30 cellular contexts compared by ENCODE assay signal in genomic region chr3:185233328-185233727, GRCh38. TPM values are rescaled to one million over a fixed set of nuclear protein-coding genes. Genes with fewer than 3 reads are reported as not detected.
DNase-seq lines count a peak whose midpoint lies in the region; ATAC-seq, FAIRE-seq and TF ChIP-seq lines count a peak whose summit lies in the region.
"Had no signal": no experiment of that assay in that cellular context is flagged by ENCODE, and none has a peak within 500 bp of the region (broad histone marks: within the 10 kb centered on the region; RNA-seq: fewer than 3 reads in every experiment).

No MANE protein-coding gene starts in this region.

- ATAC-seq in K562, result no peak
- ATAC-seq in heart right ventricle, result no peak
- ATAC-seq: A549; CD8-positive, alpha-beta T cell had no signal

- no peak for TF ChIP-seq POLR2A in K562 (conservative IDR thresholded peaks at IDR 0.05)

- H3K79me2 ChIP-seq in K562 (ENCODE audit: control insufficient read depth, insufficient read depth, low read length), result no peaks in the 10 kb centered on the region

- CTCF ChIA-PET in K562 (lab: Yijun Ruan, JAX; ENCODE audit: low intra/inter-chr PET ratio), result no interaction called here

- H4K20me1 ChIP-seq in K562 (replicated peaks; ENCODE audit: control insufficient read depth, insufficient read depth, low read length), result no peaks in the 10 kb centered on the region
- H4K20me1 ChIP-seq: BLaER1; BLaER1 treated with 17β-estradiol and CSF1 and Interleukin-3, amounts not matched to agents 10 nM and 100 nM had no signal

- no peak overlapping the region for H3K9ac ChIP-seq in K562 (ENCODE audit: insufficient read depth in 1 of 2, low read depth in 2 of 2, low read length in 2 of 2)
- H3K9ac ChIP-seq: BLaER1; BLaER1 treated with 17β-estradiol and CSF1 and Interleukin-3, amounts not matched to agents 10 nM and 100 nM had no signal

- WGBS in K562 (ENCODE audit: insufficient coverage, low coverage, missing lambda C conversion rate), result 75% methylated on average over 2 of the region's 2 CpGs
- 96 to 99% methylated on average over 2 of the region's 2 CpGs for WGBS in heart right ventricle, 2 donors

- FAIRE-seq in A204.1 (lab: Jason Lieb, UNC) (peak; percentile 16), K562 (lab: Jason Lieb, UNC) (no peak)
- FAIRE-seq: A549, D721Med had no signal

- H3K36me3 ChIP-seq in K562 (ENCODE audit: control insufficient read depth, insufficient read depth, low read length), result 0 out of 3 replicates have a peak, but pooled peaks cover 3% of the 10 kb centered on the region
- peaks cover 0 to 52% (median 14%) of the 10 kb centered on the region in 9 donors for H3K36me3 ChIP-seq in heart right ventricle
- H3K36me3 ChIP-seq: BE2C; BLaER1; BLaER1 treated with 17β-estradiol and CSF1 and Interleukin-3, amounts not matched to agents 10 nM and 100 nM had no signal

- TF ChIP-seq EP300 in K562 (IDR thresholded peaks at IDR 0.05; ENCODE audit: low read length), result no peak

- peaks cover 3% of the 10 kb centered on the region; the same call in 1 of the 2 replicates for H3K9me3 ChIP-seq in K562 (replicated peaks; ENCODE audit: control insufficient read depth, insufficient read depth, low read depth, low read length)
- peaks cover 0 to 64% (median 27%) of the 10 kb centered on the region in 11 donors for H3K9me3 ChIP-seq in heart right ventricle
- H3K9me3 ChIP-seq: BE2C had no signal

- H2AFZ ChIP-seq in K562 (ENCODE audit: low read depth, low read length), result no peak overlapping the region

- POLR2A ChIA-PET in K562 (lab: Yijun Ruan, JAX), result no interaction called here

- in situ Hi-C loops in K562 (cut with MboI), result no loop called here

- H3K4me3 ChIP-seq in K562 (no peak overlapping the region), heart right ventricle (no peak overlapping the region)
- H3K4me3 ChIP-seq: A549; BLaER1; BLaER1 treated with 17β-estradiol and CSF1 and Interleukin-3, amounts not matched to agents 10 nM and 100 nM had no signal

- H3K4me2 ChIP-seq in K562 (ENCODE audit: insufficient read depth, low read length), result no peak overlapping the region
- H3K4me2 ChIP-seq: A549; BLaER1; BLaER1 treated with 17β-estradiol and CSF1 and Interleukin-3, amounts not matched to agents 10 nM and 100 nM had no signal

- H3K27me3 ChIP-seq in K562 (ENCODE audit: control insufficient read depth in 2 of 2, insufficient read depth in 2 of 2, low read length in 2 of 2) (no peaks in the 10 kb centered on the region), heart right ventricle (no peaks in the 10 kb centered on the region)
- H3K27me3 ChIP-seq: BE2C; BLaER1; BLaER1 treated with 17β-estradiol and CSF1 and Interleukin-3, amounts not matched to agents 10 nM and 100 nM had no signal

- TF ChIP-seq CTCF in K562 (IDR thresholded peaks at IDR 0.05 in 2 of 3, conservative IDR thresholded peaks at IDR 0.05 in 1 of 3; ENCODE audit: insufficient read depth in 2 of 3, low read depth in 1 of 3, low read length in 3 of 3) (no peak), heart right ventricle (IDR thresholded peaks at IDR 0.05) (no peak)

- no peaks in the 10 kb centered on the region for H3K9me1 ChIP-seq in K562 (ENCODE audit: control insufficient read depth, insufficient read depth, low read length)

- DNase-seq in K562 (ENCODE audit: extremely low read depth in 1 of 4, low spot score in 3 of 4), result no peak
- no peak for DNase-seq in heart right ventricle
- no peak for DNase-seq in activated CD4-positive, alpha-beta T cell treated with anti-CD3 and anti-CD28 coated beads for 4 hours
- DNase-seq: 8988T; ACHN; AML-193; BE2C; C1 segment of cervical spinal cord; Caco-2; Calu3; CD4-positive, alpha-beta memory T cell; CD4-positive, alpha-beta T cell; CD4-positive, CD25-positive, alpha-beta regulatory T cell; CD8-positive, alpha-beta memory T cell; CD8-positive, alpha-beta T cell; COR-L47; DMS 273 treated with DMSO at 0.1 percent for 48 hours; DMS153; DMS53; DMS79; DMS79 treated with DMSO at 0.1 percent for 48 hours; DND-41; EL had no signal

- intact Hi-C loops in K562 (cut with micrococcal nuclease) (no loop called here), heart right ventricle (cut with DNase I) (no loop called here)

- H3K27ac ChIP-seq in K562 (ENCODE audit: extremely low read depth, low read depth, low read length) (no peak overlapping the region), heart right ventricle (no peak overlapping the region)
- H3K27ac ChIP-seq: 22Rv1; A549; BLaER1; BLaER1 treated with 17β-estradiol and CSF1 and Interleukin-3, amounts not matched to agents 10 nM and 100 nM; C4-2B had no signal

- TF ChIP-seq RAD21 in K562 (CRISPR knock-in tag; conservative IDR thresholded peaks at IDR 0.05 in 1 of 2, IDR thresholded peaks at IDR 0.05 in 1 of 2), result no peak

- H3K4me1 ChIP-seq in K562 (replicated peaks in 1 of 2; ENCODE audit: control insufficient read depth in 2 of 2, insufficient read depth in 2 of 2, low read length in 2 of 2), result no peaks in the 10 kb centered on the region
- H3K4me1 ChIP-seq in heart right ventricle, result no peaks in the 10 kb centered on the region
- H3K4me1 ChIP-seq: A549; BE2C; BLaER1; BLaER1 treated with 17β-estradiol and CSF1 and Interleukin-3, amounts not matched to agents 10 nM and 100 nM; Caco-2 had no signal

- no TSS peak for BruUV-seq in K562 (replicated peaks; lab: Mats Ljungman, UMichigan)

TF ChIP-seq in K562, 482 proteins besides CTCF, POLR2A, EP300 and RAD21:
- peak; percentile 91 for TF ChIP-seq ZNF507 (tag; conservative IDR thresholded peaks at IDR 0.05)
- TF ChIP-seq RBM25 (IDR thresholded peaks at IDR 0.05; ENCODE audit: low read depth, low read length, severe bottlenecking), result peak; percentile 4
- no peak for TF ChIP-seq RFX1 (IDR thresholded peaks at IDR 0.05)

RNA-seq across cellular contexts. Expression of gene EHHADH, which starts 20.5 kb away (rescaled TPM):
- total RNA-seq in K562 (2011; cell fraction: chromatin; rRNA removed; ENCODE audit: low replicate concordance), result 6.6 and 16.1 TPM in 2 replicates
- 3.9 and 4.3 TPM in 2 replicates for total RNA-seq in K562 (2011; cell fraction: nucleolus; rRNA removed)
- total RNA-seq in K562 (2011; cell fraction: nucleoplasm; rRNA removed), result 5.9 and 9.0 TPM in 2 replicates
- total RNA-seq in K562 (2014; rRNA removed) (3.8 and 5.4 TPM in 2 replicates), K562 (2014; rRNA removed; fragmentation: Illumina TruSeq; extraction: Trizol) (4.4 and 4.7 TPM in 2 replicates), K562 (2015; rRNA removed; fragmentation: Illumina TruSeq; extraction: Trizol) (2.9 and 3.6 TPM in 2 replicates), K562 (2021) (5.5 and 6.1 TPM in 2 replicates), heart right ventricle (10 to 100 TPM; 15.0 to 31.0 (median 20.4) TPM)
- polyA plus RNA-seq in K562 (2011; rRNA removed) (5.9 and 6.4 TPM in 2 replicates), K562 (2014; fragmentation: Illumina TruSeq; extraction: Trizol) (4.3 and 4.8 TPM in 2 replicates), K562 (2014; fragmentation: Nextera tagmentation; extraction: Ambion mirVana) (1 to 10 TPM; 4.1 to 5.5 TPM), K562 (2014; rRNA removed) (4.9 and 6.1 TPM in 2 replicates), heart right ventricle (1 to 10 TPM; 3.8 to 4.4 TPM)
- polyA plus RNA-seq in K562 (2011; cell fraction: cytosol; rRNA removed), result 1.8 and 4.2 TPM in 2 replicates
- 3.4 and 3.6 TPM in 2 replicates for polyA plus RNA-seq in K562 (2011; cell fraction: nucleus; rRNA removed)
- 4.7 and 5.2 TPM in 2 replicates for polyA plus RNA-seq in K562 (2012)
- polyA minus RNA-seq in K562 (2011; rRNA and poly(A)+ RNA removed), result 9.9 and 18.0 TPM in 2 replicates
- polyA minus RNA-seq in K562 (2011; cell fraction: cytosol; rRNA and poly(A)+ RNA removed), result 5.8 and 7.4 TPM in 2 replicates
- polyA minus RNA-seq in K562 (2011; cell fraction: nucleus; rRNA and poly(A)+ RNA removed), result 8.2 and 12.9 TPM in 2 replicates
